Comparison of ENCODE assay signal across 10 cellular contexts in the genomic region with DNA sequence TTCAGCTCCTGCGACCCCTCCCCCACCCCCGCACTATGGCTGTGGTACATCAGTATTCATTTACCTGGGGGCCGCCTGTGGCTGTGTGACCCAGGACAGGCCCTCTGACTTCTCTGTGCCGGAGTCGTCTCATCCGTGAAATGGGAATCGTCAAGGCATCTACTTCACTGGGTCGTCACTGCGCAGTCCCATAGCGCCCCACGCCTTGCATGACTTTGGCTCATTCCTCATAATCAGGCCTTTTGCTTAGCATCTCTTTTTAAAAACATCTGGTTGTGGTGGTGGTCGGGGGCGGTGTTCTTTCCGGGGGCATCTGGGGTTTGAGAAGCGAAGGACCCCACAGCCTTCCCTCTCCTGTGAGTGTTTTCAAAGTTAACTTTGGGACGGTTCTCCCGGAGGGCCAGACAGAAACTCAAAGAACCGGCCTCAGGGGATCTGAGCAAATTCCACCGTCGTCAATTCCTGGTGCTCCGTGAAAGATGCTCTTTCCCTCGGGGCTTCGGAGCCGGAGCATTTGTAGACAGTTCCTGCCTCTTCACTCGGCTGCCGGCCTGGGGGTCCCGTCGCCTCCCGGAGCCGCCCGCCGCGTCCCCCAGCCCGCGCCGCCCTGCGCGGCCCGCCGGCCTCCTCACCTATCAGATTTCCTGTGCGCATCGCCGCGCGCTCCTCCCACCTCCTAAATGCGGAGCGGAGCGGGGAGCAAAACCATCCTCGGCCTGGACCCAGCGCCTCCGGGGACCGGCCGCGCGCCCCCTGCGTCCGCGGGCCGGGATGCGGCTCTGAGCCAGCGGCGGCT. TPM values are rescaled to one million over a fixed set of nuclear protein-coding genes. Genes with fewer than 3 reads are reported as not detected.
DNase-seq lines count a peak whose midpoint lies in the region; ATAC-seq and TF ChIP-seq lines count a peak whose summit lies in the region.
"Had no signal": no experiment of that assay in that cellular context is flagged by ENCODE, and none has a peak within 500 bp of the region (broad histone marks: within the 10 kb centered on the region; RNA-seq: fewer than 3 reads in every experiment).

A gene with protein sequence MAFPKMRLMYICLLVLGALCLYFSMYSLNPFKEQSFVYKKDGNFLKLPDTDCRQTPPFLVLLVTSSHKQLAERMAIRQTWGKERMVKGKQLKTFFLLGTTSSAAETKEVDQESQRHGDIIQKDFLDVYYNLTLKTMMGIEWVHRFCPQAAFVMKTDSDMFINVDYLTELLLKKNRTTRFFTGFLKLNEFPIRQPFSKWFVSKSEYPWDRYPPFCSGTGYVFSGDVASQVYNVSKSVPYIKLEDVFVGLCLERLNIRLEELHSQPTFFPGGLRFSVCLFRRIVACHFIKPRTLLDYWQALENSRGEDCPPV (plus strand): TSS at position 708 of the 796 bp plus-strand sequence. CDS start 47,620 bp downstream, outside the sequence.

- peaks cover 29% of the 10 kb centered on the region for H3K4me1 Mint-ChIP-seq in type B pancreatic cell (ENCODE audit: unreplicated experiment)

- peaks cover 4% of the 10 kb centered on the region for H3K9me3 Mint-ChIP-seq in type B pancreatic cell

- H3K36me3 Mint-ChIP-seq in type B pancreatic cell, result peaks cover 11% of the 10 kb centered on the region
- H3K36me3 Mint-ChIP-seq: CD4-positive, CD25-positive, alpha-beta regulatory T cell had no signal

- peaks cover 24% of the 10 kb centered on the region for H3K27me3 Mint-ChIP-seq in type B pancreatic cell

- peak within 1 kb of the TSS; percentile 52 for H3K4me3 ChIP-seq in astrocyte of the spinal cord (ENCODE audit: low read depth, low read length)

- peak within 1 kb of the TSS; percentile 92 for H3K4me3 Mint-ChIP-seq in type B pancreatic cell

- peak; percentile 5 for DNase-seq in activated CD4-positive, alpha-beta T cell treated with anti-CD3 and anti-CD28 coated beads for 48 hours
- no peak for DNase-seq in activated CD4-positive, alpha-beta T cell treated with anti-CD3 and anti-CD28 coated beads for 4 hours
- DNase-seq in astrocyte of the spinal cord (ENCODE audit: low read depth, low spot score) (peak; percentile 32), left kidney (ENCODE audit: low read depth, low spot score) (peak; percentile 93), type B pancreatic cell (ENCODE audit: extremely low spot score, unreplicated experiment) (peak; percentile 78), T1000 (lab: John Stamatoyannopoulos, UW) (no peak)
- DNase-seq: CD4-positive, CD25-positive, alpha-beta regulatory T cell; dermis blood vessel endothelial cell had no signal

- TF ChIP-seq CTCF in astrocyte of the spinal cord (IDR thresholded peaks at IDR 0.05; ENCODE audit: low read depth, low read length) (no peak), type B pancreatic cell (conservative IDR thresholded peaks at IDR 0.05) (peak; percentile 42)

- in situ Hi-C loops in astrocyte of the spinal cord (cut with HindIII; ENCODE audit: low sequenced_read_pairs), result no loop called here

- peak within 1 kb of the TSS; percentile 80 for H3K27ac Mint-ChIP-seq in type B pancreatic cell
- H3K27ac Mint-ChIP-seq: CD4-positive, CD25-positive, alpha-beta regulatory T cell had no signal

- ATAC-seq in HG02798 (IDR thresholded peaks at IDR 0.05; ENCODE audit: poor library complexity, unreplicated experiment) (no peak), GM18909 (IDR thresholded peaks at IDR 0.05; ENCODE audit: poor library complexity, unreplicated experiment) (no peak)

RNA-seq across cellular contexts. Expression of the gene that starts here (rescaled TPM):
- 14.2 and 27.5 TPM in 2 replicates for total RNA-seq in type B pancreatic cell (ENCODE audit: low replicate concordance)
- total RNA-seq: CD4-positive, CD25-positive, alpha-beta regulatory T cell had no signal

Comparison
In these comparisons a context has a peak if more than half of its experiments do, and no peak if none do; other contexts are left out.
1. DNase-seq: peak in activated CD4-positive, alpha-beta T cell treated with anti-CD3 and anti-CD28 coated beads for 48 hours (single experiment), astrocyte of the spinal cord (single experiment), left kidney (single experiment) and type B pancreatic cell (single experiment); none in activated CD4-positive, alpha-beta T cell treated with anti-CD3 and anti-CD28 coated beads for 4 hours (0 of 2) and T1000 (single experiment).